Comparison of ENCODE assay signal across 1 cellular context in the genomic region with DNA sequence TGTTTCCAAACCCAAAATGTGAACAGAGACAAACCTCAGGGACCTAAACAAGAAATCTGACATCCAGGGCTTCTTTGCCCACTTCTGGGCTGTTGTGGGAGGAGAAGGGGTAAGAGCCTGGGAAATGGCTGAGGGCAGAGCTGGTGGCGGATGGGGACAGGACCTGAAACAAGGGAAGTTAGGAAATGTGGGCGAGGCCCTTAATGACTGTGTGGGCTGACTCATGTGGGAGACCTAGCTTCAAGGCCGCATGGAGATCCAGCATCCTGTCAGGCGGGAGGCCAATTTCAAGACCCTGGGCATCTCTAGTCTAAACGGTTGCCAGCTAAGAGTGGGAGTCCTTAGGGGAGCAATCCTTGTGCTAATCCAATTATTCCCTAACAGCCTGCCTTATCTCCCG.
TF ChIP-seq lines count a peak whose summit lies in the region.

No MANE protein-coding gene starts in this region.

TF ChIP-seq in GM23338, 12 proteins besides CTCF, POLR2A, EP300 and RAD21 (continued from another document):
- TF ChIP-seq, protein P1, sequence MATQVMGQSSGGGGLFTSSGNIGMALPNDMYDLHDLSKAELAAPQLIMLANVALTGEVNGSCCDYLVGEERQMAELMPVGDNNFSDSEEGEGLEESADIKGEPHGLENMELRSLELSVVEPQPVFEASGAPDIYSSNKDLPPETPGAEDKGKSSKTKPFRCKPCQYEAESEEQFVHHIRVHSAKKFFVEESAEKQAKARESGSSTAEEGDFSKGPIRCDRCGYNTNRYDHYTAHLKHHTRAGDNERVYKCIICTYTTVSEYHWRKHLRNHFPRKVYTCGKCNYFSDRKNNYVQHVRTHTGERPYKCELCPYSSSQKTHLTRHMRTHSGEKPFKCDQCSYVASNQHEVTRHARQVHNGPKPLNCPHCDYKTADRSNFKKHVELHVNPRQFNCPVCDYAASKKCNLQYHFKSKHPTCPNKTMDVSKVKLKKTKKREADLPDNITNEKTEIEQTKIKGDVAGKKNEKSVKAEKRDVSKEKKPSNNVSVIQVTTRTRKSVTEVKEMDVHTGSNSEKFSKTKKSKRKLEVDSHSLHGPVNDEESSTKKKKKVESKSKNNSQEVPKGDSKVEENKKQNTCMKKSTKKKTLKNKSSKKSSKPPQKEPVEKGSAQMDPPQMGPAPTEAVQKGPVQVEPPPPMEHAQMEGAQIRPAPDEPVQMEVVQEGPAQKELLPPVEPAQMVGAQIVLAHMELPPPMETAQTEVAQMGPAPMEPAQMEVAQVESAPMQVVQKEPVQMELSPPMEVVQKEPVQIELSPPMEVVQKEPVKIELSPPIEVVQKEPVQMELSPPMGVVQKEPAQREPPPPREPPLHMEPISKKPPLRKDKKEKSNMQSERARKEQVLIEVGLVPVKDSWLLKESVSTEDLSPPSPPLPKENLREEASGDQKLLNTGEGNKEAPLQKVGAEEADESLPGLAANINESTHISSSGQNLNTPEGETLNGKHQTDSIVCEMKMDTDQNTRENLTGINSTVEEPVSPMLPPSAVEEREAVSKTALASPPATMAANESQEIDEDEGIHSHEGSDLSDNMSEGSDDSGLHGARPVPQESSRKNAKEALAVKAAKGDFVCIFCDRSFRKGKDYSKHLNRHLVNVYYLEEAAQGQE (IDR thresholded peaks at IDR 0.05; ENCODE audit: unreplicated experiment) = no peak
- TF ChIP-seq ZNF114 (CRISPR knock-in tag; IDR thresholded peaks at IDR 0.05) (no peak), ETS1 (IDR thresholded peaks at IDR 0.05) (no peak), CREB1 (CRISPR knock-in tag; IDR thresholded peaks at IDR 0.05; ENCODE audit: low read depth) (no peak), EZH2phosphoT487 (IDR thresholded peaks at IDR 0.05; ENCODE audit: unreplicated experiment) (no peak), ZNF331 (CRISPR knock-in tag; IDR thresholded peaks at IDR 0.05; ENCODE audit: low read depth) (no peak), EZH2 (IDR thresholded peaks at IDR 0.05; ENCODE audit: low read depth, unreplicated experiment) (no peak), JUNB (IDR thresholded peaks at IDR 0.05; ENCODE audit: unreplicated experiment) (no peak), POLR2AphosphoS5 (IDR thresholded peaks at IDR 0.05; ENCODE audit: low read depth) (no peak), STAT1 (IDR thresholded peaks at IDR 0.05; ENCODE audit: unreplicated experiment) (no peak)
- TF ChIP-seq, protein P2, sequence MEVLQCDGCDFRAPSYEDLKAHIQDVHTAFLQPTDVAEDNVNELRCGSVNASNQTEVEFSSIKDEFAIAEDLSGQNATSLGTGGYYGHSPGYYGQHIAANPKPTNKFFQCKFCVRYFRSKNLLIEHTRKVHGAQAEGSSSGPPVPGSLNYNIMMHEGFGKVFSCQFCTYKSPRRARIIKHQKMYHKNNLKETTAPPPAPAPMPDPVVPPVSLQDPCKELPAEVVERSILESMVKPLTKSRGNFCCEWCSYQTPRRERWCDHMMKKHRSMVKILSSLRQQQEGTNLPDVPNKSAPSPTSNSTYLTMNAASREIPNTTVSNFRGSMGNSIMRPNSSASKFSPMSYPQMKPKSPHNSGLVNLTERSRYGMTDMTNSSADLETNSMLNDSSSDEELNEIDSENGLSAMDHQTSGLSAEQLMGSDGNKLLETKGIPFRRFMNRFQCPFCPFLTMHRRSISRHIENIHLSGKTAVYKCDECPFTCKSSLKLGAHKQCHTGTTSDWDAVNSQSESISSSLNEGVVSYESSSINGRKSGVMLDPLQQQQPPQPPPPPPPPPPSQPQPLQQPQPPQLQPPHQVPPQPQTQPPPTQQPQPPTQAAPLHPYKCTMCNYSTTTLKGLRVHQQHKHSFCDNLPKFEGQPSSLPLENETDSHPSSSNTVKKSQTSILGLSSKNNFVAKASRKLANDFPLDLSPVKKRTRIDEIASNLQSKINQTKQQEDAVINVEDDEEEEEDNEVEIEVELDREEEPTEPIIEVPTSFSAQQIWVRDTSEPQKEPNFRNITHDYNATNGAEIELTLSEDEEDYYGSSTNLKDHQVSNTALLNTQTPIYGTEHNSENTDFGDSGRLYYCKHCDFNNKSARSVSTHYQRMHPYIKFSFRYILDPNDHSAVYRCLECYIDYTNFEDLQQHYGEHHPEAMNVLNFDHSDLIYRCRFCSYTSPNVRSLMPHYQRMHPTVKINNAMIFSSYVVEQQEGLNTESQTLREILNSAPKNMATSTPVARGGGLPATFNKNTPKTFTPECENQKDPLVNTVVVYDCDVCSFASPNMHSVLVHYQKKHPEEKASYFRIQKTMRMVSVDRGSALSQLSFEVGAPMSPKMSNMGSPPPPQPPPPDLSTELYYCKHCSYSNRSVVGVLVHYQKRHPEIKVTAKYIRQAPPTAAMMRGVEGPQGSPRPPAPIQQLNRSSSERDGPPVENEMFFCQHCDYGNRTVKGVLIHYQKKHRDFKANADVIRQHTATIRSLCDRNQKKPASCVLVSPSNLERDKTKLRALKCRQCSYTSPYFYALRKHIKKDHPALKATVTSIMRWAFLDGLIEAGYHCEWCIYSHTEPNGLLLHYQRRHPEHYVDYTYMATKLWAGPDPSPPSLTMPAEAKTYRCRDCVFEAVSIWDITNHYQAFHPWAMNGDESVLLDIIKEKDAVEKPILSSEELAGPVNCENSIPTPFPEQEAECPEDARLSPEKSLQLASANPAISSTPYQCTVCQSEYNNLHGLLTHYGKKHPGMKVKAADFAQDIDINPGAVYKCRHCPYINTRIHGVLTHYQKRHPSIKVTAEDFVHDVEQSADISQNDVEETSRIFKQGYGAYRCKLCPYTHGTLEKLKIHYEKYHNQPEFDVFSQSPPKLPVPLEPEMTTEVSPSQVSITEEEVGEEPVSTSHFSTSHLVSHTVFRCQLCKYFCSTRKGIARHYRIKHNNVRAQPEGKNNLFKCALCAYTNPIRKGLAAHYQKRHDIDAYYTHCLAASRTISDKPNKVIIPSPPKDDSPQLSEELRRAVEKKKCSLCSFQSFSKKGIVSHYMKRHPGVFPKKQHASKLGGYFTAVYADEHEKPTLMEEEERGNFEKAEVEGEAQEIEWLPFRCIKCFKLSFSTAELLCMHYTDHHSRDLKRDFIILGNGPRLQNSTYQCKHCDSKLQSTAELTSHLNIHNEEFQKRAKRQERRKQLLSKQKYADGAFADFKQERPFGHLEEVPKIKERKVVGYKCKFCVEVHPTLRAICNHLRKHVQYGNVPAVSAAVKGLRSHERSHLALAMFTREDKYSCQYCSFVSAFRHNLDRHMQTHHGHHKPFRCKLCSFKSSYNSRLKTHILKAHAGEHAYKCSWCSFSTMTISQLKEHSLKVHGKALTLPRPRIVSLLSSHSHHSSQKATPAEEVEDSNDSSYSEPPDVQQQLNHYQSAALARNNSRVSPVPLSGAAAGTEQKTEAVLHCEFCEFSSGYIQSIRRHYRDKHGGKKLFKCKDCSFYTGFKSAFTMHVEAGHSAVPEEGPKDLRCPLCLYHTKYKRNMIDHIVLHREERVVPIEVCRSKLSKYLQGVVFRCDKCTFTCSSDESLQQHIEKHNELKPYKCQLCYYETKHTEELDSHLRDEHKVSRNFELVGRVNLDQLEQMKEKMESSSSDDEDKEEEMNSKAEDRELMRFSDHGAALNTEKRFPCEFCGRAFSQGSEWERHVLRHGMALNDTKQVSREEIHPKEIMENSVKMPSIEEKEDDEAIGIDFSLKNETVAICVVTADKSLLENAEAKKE (CRISPR knock-in tag; IDR thresholded peaks at IDR 0.05) = no peak
TF ChIP-seq in GM23338: peak in this region for 0.
